9 cellular contexts compared by ENCODE assay signal in genomic region chr3:149151843-149152242, GRCh38. TPM values are rescaled to one million over a fixed set of nuclear protein-coding genes. Genes with fewer than 3 reads are reported as not detected.
DNase-seq lines count a peak whose midpoint lies in the region; ATAC-seq and TF ChIP-seq lines count a peak whose summit lies in the region.
"Had no signal": no experiment of that assay in that cellular context is flagged by ENCODE, and none has a peak within 500 bp of the region (broad histone marks: within the 10 kb centered on the region; RNA-seq: fewer than 3 reads in every experiment).

No MANE protein-coding gene starts in this region.

- H3K4me3 ChIP-seq in right lobe of liver = no peak overlapping the region
- H3K4me3 ChIP-seq in aorta (ENCODE audit: low read length in 2 of 2) = no peak overlapping the region

- H3K9me3 Mint-ChIP-seq in WTC11 = no peaks in the 10 kb centered on the region

- H3K27me3 ChIP-seq in right lobe of liver (no peaks in the 10 kb centered on the region), aorta (ENCODE audit: control insufficient read depth in 1 of 2, insufficient read depth in 2 of 2, low read length in 1 of 2) (no peaks in the 10 kb centered on the region)

- H3K27me3 Mint-ChIP-seq in WTC11 (ENCODE audit: low read depth) = no peaks in the 10 kb centered on the region

- POLR2A ChIA-PET in WTC11 (lab: Charles Lee) = no interaction called here

- intact Hi-C loops in right lobe of liver (cut with DNase I) (no loop called here), aorta (cut with DNase I) (loop anchor here in 1 of 2 donors (10.0 kb wide), 1 partner anchor 53 kb away; no protein-coding TSS in a partner anchor)

- DNase-seq in Ammon's horn (ENCODE audit: low spot score) (peak; percentile 49), HCEC 1CT (peak; percentile 31), WTC11 (ENCODE audit: low spot score) (no peak), right lobe of liver (no peak), HPDE6-E6E7 (ENCODE audit: extremely low spot score) (no peak), aorta (no peak)
- DNase-seq: activated effector memory CD4-positive, alpha-beta T cell treated with anti-CD3 and anti-CD28 coated beads, Interleukin-2, amount 50 U/mL, for 16 hours had no signal

- no peaks in the 10 kb centered on the region for H3K4me1 ChIP-seq in right lobe of liver
- no peaks in the 10 kb centered on the region for H3K4me1 ChIP-seq in aorta (ENCODE audit: control insufficient read depth in 1 of 2, insufficient read depth in 2 of 2, low read length in 2 of 2)

- H3K9me3 ChIP-seq in right lobe of liver = no peaks in the 10 kb centered on the region
- no peaks in the 10 kb centered on the region for H3K9me3 ChIP-seq in aorta (ENCODE audit: control insufficient read depth, low read length)

- peaks cover 13% of the 10 kb centered on the region for H3K4me1 Mint-ChIP-seq in WTC11

- H3K4me3 Mint-ChIP-seq in WTC11 = no peak overlapping the region

- no peak for TF ChIP-seq POLR2A in right lobe of liver (IDR thresholded peaks at IDR 0.05)

- TF ChIP-seq CTCF in WTC11 (IDR thresholded peaks at IDR 0.05) (no peak), right lobe of liver (IDR thresholded peaks at IDR 0.05) (no peak)

- H3K27ac Mint-ChIP-seq in WTC11 = peak overlapping the region; percentile 86

- peaks cover 54% of the 10 kb centered on the region for H3K36me3 Mint-ChIP-seq in WTC11

- ATAC-seq in WTC11 (no peak), right lobe of liver (peak; percentile 58 to 75 (median 65)), HG03095 (IDR thresholded peaks at IDR 0.05; ENCODE audit: unreplicated experiment) (no peak), HG02642 (IDR thresholded peaks at IDR 0.05; ENCODE audit: poor library complexity, unreplicated experiment) (no peak), aorta (ENCODE audit: low FRiP score) (no peak)

- H3K36me3 ChIP-seq in right lobe of liver (peaks cover 0 to 11% (median 0%) of the 10 kb centered on the region in 4 donors), aorta (ENCODE audit: control insufficient read depth in 1 of 2, insufficient read depth in 2 of 2, low read length in 1 of 2) (peaks cover 4 to 7% of the 10 kb centered on the region in 2 donors)

- H3K27ac ChIP-seq in right lobe of liver = peak overlapping the region in 1 of 3 donors; percentile 2
- H3K27ac ChIP-seq in aorta (ENCODE audit: low read depth in 1 of 2, low read length in 2 of 2) = no peak overlapping the region

- CTCF ChIA-PET in WTC11 (lab: Charles Lee) = no interaction called here

- 5% methylated on average over 2 of the region's 2 CpGs for WGBS in right lobe of liver (ENCODE audit: insufficient coverage, low coverage, low lambda C conversion rate, missing lambda C conversion rate)
- 10 to 22% methylated on average over 2 of the region's 2 CpGs for WGBS in aorta, 2 donors

TF ChIP-seq in WTC11, 78 proteins besides CTCF, POLR2A, EP300 and RAD21:
- TF ChIP-seq AR (CRISPR knock-in tag; IDR thresholded peaks at IDR 0.05) (no peak), ELF4 (CRISPR knock-in tag; IDR thresholded peaks at IDR 0.05; ENCODE audit: low read depth) (no peak), AFF4 (CRISPR knock-in tag; IDR thresholded peaks at IDR 0.05; ENCODE audit: borderline replicate concordance) (no peak), HMGA2 (CRISPR knock-in tag; IDR thresholded peaks at IDR 0.05) (no peak), ZMAT4 (CRISPR knock-in tag; IDR thresholded peaks at IDR 0.05) (no peak), GABPB1 (CRISPR knock-in tag; IDR thresholded peaks at IDR 0.05) (no peak), MXD4 (CRISPR knock-in tag; IDR thresholded peaks at IDR 0.05; ENCODE audit: borderline replicate concordance) (no peak), ZNF263 (CRISPR knock-in tag; IDR thresholded peaks at IDR 0.05; ENCODE audit: low read depth) (no peak), ESRRA (CRISPR knock-in tag; IDR thresholded peaks at IDR 0.05; ENCODE audit: borderline replicate concordance) (no peak), ZNF416 (CRISPR knock-in tag; IDR thresholded peaks at IDR 0.05) (no peak), GTF2I (CRISPR knock-in tag; conservative IDR thresholded peaks at IDR 0.05) (no peak), TP53 (CRISPR knock-in tag; IDR thresholded peaks at IDR 0.05) (no peak), SMAD3 (CRISPR knock-in tag; IDR thresholded peaks at IDR 0.05; ENCODE audit: borderline replicate concordance) (no peak), E2F1 (CRISPR knock-in tag; IDR thresholded peaks at IDR 0.05) (no peak), ATF3 (CRISPR knock-in tag; conservative IDR thresholded peaks at IDR 0.05) (no peak), EMX1 (CRISPR knock-in tag; IDR thresholded peaks at IDR 0.05) (no peak)

RNA-seq across cellular contexts. Expression of gene HPS3, which starts 22.4 kb away (rescaled TPM):
- total RNA-seq in WTC11 (2021) = 51.3 to 59.6 TPM (median 58.7 TPM) in 3 replicates
- 1 to 10 TPM; 4.2 to 8.5 (median 6.3) TPM for total RNA-seq in right lobe of liver
- 10 to 100 TPM; 17.0 to 32.2 TPM for total RNA-seq in aorta
- polyA plus RNA-seq in aorta = 10 to 100 TPM; 12.3 to 14.3 TPM

Comparison
In these comparisons a context has a peak if more than half of its experiments do, and no peak if none do; other contexts are left out.
1. DNase-seq: peak in Ammon's horn (single experiment) and HCEC 1CT (single experiment); none in WTC11 (single experiment), right lobe of liver (0 of 3), HPDE6-E6E7 (single experiment) and aorta (0 of 2).
2. ATAC-seq: peak in right lobe of liver (4 of 4); none in WTC11 (single experiment), HG03095 (single experiment), HG02642 (single experiment) and aorta (single experiment).